1 cellular context compared by ENCODE assay signal in genomic region chr20:10565191-10565921, GRCh38.
TF ChIP-seq lines count a peak whose summit lies in the region.

No MANE protein-coding gene starts in this region.

TF ChIP-seq in HepG2, 621 proteins besides CTCF, POLR2A, EP300 and RAD21 (continued from another document and continues in another):
- TF ChIP-seq ZNF512B (CRISPR knock-in tag; IDR thresholded peaks at IDR 0.05; ENCODE audit: borderline replicate concordance) (peak; percentile 32; the same call in 1 of the 2 replicates), ZMYM2 (CRISPR knock-in tag; IDR thresholded peaks at IDR 0.05) (peak; percentile 87), ZBTB8A (CRISPR knock-in tag; IDR thresholded peaks at IDR 0.05; ENCODE audit: borderline replicate concordance, low read depth) (no peak), RBAK (CRISPR knock-in tag; IDR thresholded peaks at IDR 0.05) (0 out of 2 replicates have a peak, but pooled peaks have one; percentile 34), FOXC1 (CRISPR knock-in tag; IDR thresholded peaks at IDR 0.05; ENCODE audit: borderline replicate concordance) (no peak), FOXK1 (CRISPR knock-in tag; IDR thresholded peaks at IDR 0.05; ENCODE audit: borderline replicate concordance, low read depth) (peak; percentile 98), ZNF746 (CRISPR knock-in tag; IDR thresholded peaks at IDR 0.05) (no peak), NPAS2 (CRISPR knock-in tag; IDR thresholded peaks at IDR 0.05; ENCODE audit: borderline replicate concordance) (no peak), ZNF44 (CRISPR knock-in tag; IDR thresholded peaks at IDR 0.05) (peak; percentile 77; the same call in 1 of the 2 replicates), BHLHE40 (IDR thresholded peaks at IDR 0.05; ENCODE audit: low read length) (no peak), JUNB (CRISPR knock-in tag; IDR thresholded peaks at IDR 0.05; ENCODE audit: borderline replicate concordance) (peak; percentile 18; the same call in 1 of the 2 replicates), MZF1 (CRISPR knock-in tag; IDR thresholded peaks at IDR 0.05; ENCODE audit: borderline replicate concordance) (0 out of 2 replicates have a peak, but pooled peaks have one; percentile 60), ZNF563 (CRISPR knock-in tag; IDR thresholded peaks at IDR 0.05) (no peak), SIN3B (IDR thresholded peaks at IDR 0.05; ENCODE audit: low read length) (no peak), ATRX (CRISPR knock-in tag; IDR thresholded peaks at IDR 0.05; ENCODE audit: borderline replicate concordance) (0 out of 2 replicates have a peak, but pooled peaks have one; percentile 27), TMF1 (CRISPR knock-in tag; IDR thresholded peaks at IDR 0.05; ENCODE audit: low read depth) (no peak), WIZ (CRISPR knock-in tag; IDR thresholded peaks at IDR 0.05) (0 out of 2 replicates have a peak, but pooled peaks have one; percentile 20), ZBTB7B (CRISPR knock-in tag; IDR thresholded peaks at IDR 0.05) (peak; percentile 62; the same call in 1 of the 2 replicates), E2F1 (CRISPR knock-in tag; IDR thresholded peaks at IDR 0.05) (no peak), ZMYM4 (CRISPR knock-in tag; IDR thresholded peaks at IDR 0.05) (peak; percentile 86), TOPORS (CRISPR knock-in tag; IDR thresholded peaks at IDR 0.05) (no peak), ZNF205 (CRISPR knock-in tag; IDR thresholded peaks at IDR 0.05) (peak; percentile 91), ZFY (CRISPR knock-in tag; IDR thresholded peaks at IDR 0.05) (no peak), ZNF7 (CRISPR knock-in tag; IDR thresholded peaks at IDR 0.05) (peak; percentile 43; the same call in 1 of the 2 replicates), ZNF24 (IDR thresholded peaks at IDR 0.05) (no peak; the same call in none of the 2 replicates), ZNF674 (CRISPR knock-in tag; IDR thresholded peaks at IDR 0.05; ENCODE audit: low read depth) (no peak), YEATS4 (CRISPR knock-in tag; IDR thresholded peaks at IDR 0.05; ENCODE audit: borderline replicate concordance) (0 out of 2 replicates have a peak, but pooled peaks have one; percentile 40), MAF1 (CRISPR knock-in tag; IDR thresholded peaks at IDR 0.05; ENCODE audit: borderline replicate concordance) (no peak), FOXP1 (IDR thresholded peaks at IDR 0.05) (peak; percentile 77), FOXP1 (CRISPR knock-in tag; IDR thresholded peaks at IDR 0.05) (peak; percentile 98), MXD3 (CRISPR knock-in tag; IDR thresholded peaks at IDR 0.05) (no peak), SSRP1 (CRISPR knock-in tag; IDR thresholded peaks at IDR 0.05) (peak; percentile 74), SAP130 (CRISPR knock-in tag; IDR thresholded peaks at IDR 0.05; ENCODE audit: low read depth) (peak; percentile 85), ZNF441 (CRISPR knock-in tag; IDR thresholded peaks at IDR 0.05; ENCODE audit: borderline replicate concordance) (0 out of 2 replicates have a peak, but pooled peaks have one; percentile 48), ZMAT5 (CRISPR knock-in tag; IDR thresholded peaks at IDR 0.05; ENCODE audit: borderline replicate concordance, low read depth) (no peak), MTA1 (CRISPR knock-in tag; IDR thresholded peaks at IDR 0.05; ENCODE audit: borderline replicate concordance) (peak; percentile 52), HMG20A (CRISPR knock-in tag; IDR thresholded peaks at IDR 0.05; ENCODE audit: borderline replicate concordance) (peak; percentile 94), PRMT3 (CRISPR knock-in tag; IDR thresholded peaks at IDR 0.05; ENCODE audit: borderline replicate concordance, low read depth) (no peak), CREM (IDR thresholded peaks at IDR 0.05) (peak; percentile 94), CREM (CRISPR knock-in tag; IDR thresholded peaks at IDR 0.05) (no peak), NCOR1 (IDR thresholded peaks at IDR 0.05; ENCODE audit: borderline replicate concordance, low read length) (peak; percentile 98), ZBTB3 (CRISPR knock-in tag; IDR thresholded peaks at IDR 0.05; ENCODE audit: borderline replicate concordance, low read depth) (peak; percentile 92), MTA3 (CRISPR knock-in tag; IDR thresholded peaks at IDR 0.05) (no peak), ZSCAN25 (CRISPR knock-in tag; IDR thresholded peaks at IDR 0.05) (no peak; the same call in 1 of the 2 replicates), FOSL1 (CRISPR knock-in tag; IDR thresholded peaks at IDR 0.05; ENCODE audit: borderline replicate concordance) (peak; percentile 80; the same call in 1 of the 2 replicates), TCF12 (IDR thresholded peaks at IDR 0.05) (no peak), TCF12 (CRISPR knock-in tag; IDR thresholded peaks at IDR 0.05) (peak; percentile 86), MBD4 (IDR thresholded peaks at IDR 0.05; ENCODE audit: borderline replicate concordance, low read length) (peak; percentile 37; the same call in 1 of the 2 replicates), ZNF234 (CRISPR knock-in tag; conservative IDR thresholded peaks at IDR 0.05) (no peak), ZNF567 (CRISPR knock-in tag; IDR thresholded peaks at IDR 0.05; ENCODE audit: borderline replicate concordance) (peak; percentile 96; the same call in 1 of the 2 replicates), RFX1 (IDR thresholded peaks at IDR 0.05) (no peak), MYC (CRISPR knock-in tag; IDR thresholded peaks at IDR 0.05; ENCODE audit: borderline replicate concordance) (no peak; the same call in none of the 2 replicates), ZNF614 (CRISPR knock-in tag; IDR thresholded peaks at IDR 0.05; ENCODE audit: borderline replicate concordance) (peak; percentile 97; the same call in 1 of the 2 replicates), REPIN1 (CRISPR knock-in tag; IDR thresholded peaks at IDR 0.05; ENCODE audit: borderline replicate concordance, low read depth) (no peak), MLXIP (CRISPR knock-in tag; IDR thresholded peaks at IDR 0.05; ENCODE audit: borderline replicate concordance) (no peak)
- TF ChIP-seq, protein P1, sequence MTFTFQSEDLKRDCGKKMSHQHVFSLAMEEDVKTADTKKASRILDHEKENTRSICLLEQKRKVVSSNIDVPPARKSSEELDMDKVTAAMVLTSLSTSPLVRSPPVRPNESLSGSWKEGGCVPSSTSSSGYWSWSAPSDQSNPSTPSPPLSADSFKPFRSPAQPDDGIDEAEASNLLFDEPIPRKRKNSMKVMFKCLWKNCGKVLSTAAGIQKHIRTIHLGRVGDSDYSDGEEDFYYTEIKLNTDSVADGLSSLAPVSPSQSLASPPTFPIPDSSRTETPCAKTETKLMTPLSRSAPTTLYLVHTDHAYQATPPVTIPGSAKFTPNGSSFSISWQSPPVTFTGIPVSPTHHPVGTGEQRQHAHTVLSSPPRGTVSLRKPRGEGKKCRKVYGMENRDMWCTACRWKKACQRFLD (CRISPR knock-in tag; IDR thresholded peaks at IDR 0.05; ENCODE audit: borderline replicate concordance): no peak
- TF ChIP-seq, protein P2, sequence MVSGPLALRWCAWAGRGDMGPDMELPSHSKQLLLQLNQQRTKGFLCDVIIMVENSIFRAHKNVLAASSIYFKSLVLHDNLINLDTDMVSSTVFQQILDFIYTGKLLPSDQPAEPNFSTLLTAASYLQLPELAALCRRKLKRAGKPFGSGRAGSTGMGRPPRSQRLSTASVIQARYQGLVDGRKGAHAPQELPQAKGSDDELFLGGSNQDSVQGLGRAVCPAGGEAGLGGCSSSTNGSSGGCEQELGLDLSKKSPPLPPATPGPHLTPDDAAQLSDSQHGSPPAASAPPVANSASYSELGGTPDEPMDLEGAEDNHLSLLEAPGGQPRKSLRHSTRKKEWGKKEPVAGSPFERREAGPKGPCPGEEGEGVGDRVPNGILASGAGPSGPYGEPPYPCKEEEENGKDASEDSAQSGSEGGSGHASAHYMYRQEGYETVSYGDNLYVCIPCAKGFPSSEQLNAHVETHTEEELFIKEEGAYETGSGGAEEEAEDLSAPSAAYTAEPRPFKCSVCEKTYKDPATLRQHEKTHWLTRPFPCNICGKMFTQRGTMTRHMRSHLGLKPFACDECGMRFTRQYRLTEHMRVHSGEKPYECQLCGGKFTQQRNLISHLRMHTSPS (CRISPR knock-in tag; IDR thresholded peaks at IDR 0.05; ENCODE audit: low read depth): no peak; the same call in 1 of the 2 replicates
- TF ChIP-seq, protein P3, sequence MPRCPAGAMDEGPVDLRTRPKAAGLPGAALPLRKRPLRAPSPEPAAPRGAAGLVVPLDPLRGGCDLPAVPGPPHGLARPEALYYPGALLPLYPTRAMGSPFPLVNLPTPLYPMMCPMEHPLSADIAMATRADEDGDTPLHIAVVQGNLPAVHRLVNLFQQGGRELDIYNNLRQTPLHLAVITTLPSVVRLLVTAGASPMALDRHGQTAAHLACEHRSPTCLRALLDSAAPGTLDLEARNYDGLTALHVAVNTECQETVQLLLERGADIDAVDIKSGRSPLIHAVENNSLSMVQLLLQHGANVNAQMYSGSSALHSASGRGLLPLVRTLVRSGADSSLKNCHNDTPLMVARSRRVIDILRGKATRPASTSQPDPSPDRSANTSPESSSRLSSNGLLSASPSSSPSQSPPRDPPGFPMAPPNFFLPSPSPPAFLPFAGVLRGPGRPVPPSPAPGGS (CRISPR knock-in tag; IDR thresholded peaks at IDR 0.05): peak; percentile 41; the same call in 1 of the 2 replicates
- TF ChIP-seq, protein P4, sequence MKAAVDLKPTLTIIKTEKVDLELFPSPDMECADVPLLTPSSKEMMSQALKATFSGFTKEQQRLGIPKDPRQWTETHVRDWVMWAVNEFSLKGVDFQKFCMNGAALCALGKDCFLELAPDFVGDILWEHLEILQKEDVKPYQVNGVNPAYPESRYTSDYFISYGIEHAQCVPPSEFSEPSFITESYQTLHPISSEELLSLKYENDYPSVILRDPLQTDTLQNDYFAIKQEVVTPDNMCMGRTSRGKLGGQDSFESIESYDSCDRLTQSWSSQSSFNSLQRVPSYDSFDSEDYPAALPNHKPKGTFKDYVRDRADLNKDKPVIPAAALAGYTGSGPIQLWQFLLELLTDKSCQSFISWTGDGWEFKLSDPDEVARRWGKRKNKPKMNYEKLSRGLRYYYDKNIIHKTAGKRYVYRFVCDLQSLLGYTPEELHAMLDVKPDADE (CRISPR knock-in tag; IDR thresholded peaks at IDR 0.05): no peak
